25 cellular contexts compared by ENCODE assay signal in genomic region chr1:168635129-168635528, GRCh38. TPM values are rescaled to one million over a fixed set of nuclear protein-coding genes. Genes with fewer than 3 reads are reported as not detected.
"Had no signal": no experiment of that assay in that cellular context is flagged by ENCODE, and none has a peak within 500 bp of the region (broad histone marks: within the 10 kb centered on the region; RNA-seq: fewer than 3 reads in every experiment).

No MANE protein-coding gene starts in this region.

- H3K27me3 ChIP-seq: Peyer's patch, SJCRH30 had no signal

- H3K4me2 ChIP-seq: KMS-11 had no signal

- DNase-seq: activated B cell treated with CpG ODN at 0.5 μM for 24 hours; activated CD4-positive, alpha-beta memory T cell treated with anti-CD3 and anti-CD28 coated beads for 36 hours; activated CD4-positive, alpha-beta T cell treated with anti-CD3 and anti-CD28 coated beads for 1 hour; activated CD4-positive, alpha-beta T cell treated with anti-CD3 and anti-CD28 coated beads, Interleukin-2, amount 10 ng/mL, durations not matched to agents 24 days and 14 days; activated gamma-delta T cell treated with Interleukin-2 at 50 U/mL for 16 hours; activated naive CD4-positive, alpha-beta T cell treated with anti-CD3 and anti-CD28 coated beads, Interleukin-2, amount 10 ng/mL, durations not matched to agents 7 days and 5 days; activated naive CD8-positive, alpha-beta T cell treated with anti-CD3 and anti-CD28 coated beads for 36 hours; activated T-cell treated with anti-CD3 and anti-CD28 coated beads for 4 hours; activated T-cell treated with anti-CD3 and anti-CD28 coated beads, Interleukin-2, amount 50 U/mL, for 48 hours; MM.1S; NCI-H1105 treated with DMSO at 0.1 percent for 48 hours; NCI-H1436 treated with DMSO at 0.1 percent for 48 hours; NCI-H187; NCI-H2081; NCI-H446; NCI-H524; NCI-H748 treated with DMSO at 0.1 percent for 48 hours; Peyer's patch; Right ventricle myocardium superior; SJCRH30; T-helper 17 cell; T-helper 9 cell had no signal

- H3K27ac ChIP-seq: KMS-11, Peyer's patch, RWPE1, SJCRH30 had no signal

- H3K4me1 ChIP-seq: SJCRH30 had no signal

- H3K36me3 ChIP-seq: Peyer's patch, SJCRH30 had no signal

- H3K9ac ChIP-seq: KMS-11 had no signal

- H3K9me3 ChIP-seq: Peyer's patch, SJCRH30 had no signal

- H3K4me3 ChIP-seq: Peyer's patch, SJCRH30 had no signal

- ATAC-seq: T-helper 17 cell had no signal

RNA-seq across cellular contexts. Expression of gene XCL1, which starts 58.7 kb away (rescaled TPM):
- total RNA-seq: activated B cell treated with CpG ODN at 0.5 μM for 24 hours, OCI-LY7, Peyer's patch, T-helper 17 cell had no signal
